19 cellular contexts compared by ENCODE assay signal in the genomic region with DNA sequence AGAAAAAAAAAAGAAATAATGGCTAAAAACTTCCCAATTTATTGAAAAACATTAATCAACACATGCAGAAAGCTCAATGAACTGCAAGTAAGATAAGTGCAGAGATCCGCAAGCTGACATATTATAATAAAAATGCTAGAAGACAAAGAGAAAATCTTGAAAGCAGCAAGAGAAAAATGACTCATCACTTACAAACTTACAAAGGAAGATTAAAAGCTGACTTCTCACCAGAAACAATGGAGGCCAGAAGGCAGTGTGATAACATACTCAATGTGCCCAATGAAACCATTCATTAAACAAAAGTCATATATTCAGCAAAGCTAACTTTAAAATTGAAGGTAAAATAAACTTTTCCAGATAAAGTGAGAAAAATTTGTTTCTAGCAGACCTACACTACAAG. TPM values are rescaled to one million over a fixed set of nuclear protein-coding genes. Genes with fewer than 3 reads are reported as not detected.
DNase-seq lines count a peak whose midpoint lies in the region; TF ChIP-seq lines count a peak whose summit lies in the region.
"Had no signal": no experiment of that assay in that cellular context is flagged by ENCODE, and none has a peak within 500 bp of the region (broad histone marks: within the 10 kb centered on the region; RNA-seq: fewer than 3 reads in every experiment).

No MANE protein-coding gene starts in this region.

- no peak for TF ChIP-seq POLR2A in transverse colon (IDR thresholded peaks at IDR 0.05)

- WGBS in transverse colon (ENCODE audit: low coverage in 1 of 2), 2 donors: 89 to 100% methylated on average over 1 of the region's 1 CpG

- intact Hi-C loops in transverse colon (cut with DNase I; ENCODE audit: low total_unique reads): no loop called here

- in situ Hi-C loops in transverse colon (cut with MboI; ENCODE audit: low pct_ligation_motif_present in 1 of 4, low pct_unique_long_range_greater_than_20kb in 1 of 4, low sequenced_read_pairs in 3 of 4): no loop called here

- H3K36me3 ChIP-seq in transverse colon: no peaks in the 10 kb centered on the region
- H3K36me3 ChIP-seq: Peyer's patch had no signal

- no peak overlapping the region for H3K27ac ChIP-seq in transverse colon
- H3K27ac ChIP-seq: Peyer's patch had no signal

- H3K4me3 ChIP-seq in transverse colon: no peak overlapping the region
- H3K4me3 ChIP-seq: Peyer's patch had no signal

- no peaks in the 10 kb centered on the region for H3K9me3 ChIP-seq in transverse colon
- H3K9me3 ChIP-seq: Peyer's patch had no signal

- TF ChIP-seq CTCF in transverse colon (IDR thresholded peaks at IDR 0.05): no peak

- H3K27me3 ChIP-seq in transverse colon: no peaks in the 10 kb centered on the region
- H3K27me3 ChIP-seq: Peyer's patch had no signal

- H3K4me1 ChIP-seq in transverse colon: no peaks in the 10 kb centered on the region
- H3K4me1 ChIP-seq: Peyer's patch had no signal

- no peak for TF ChIP-seq EP300 in transverse colon (IDR thresholded peaks at IDR 0.05; ENCODE audit: low read depth)

- DNase-seq in EL (peak; percentile 0), RKO (ENCODE audit: low spot score) (peak; percentile 28), dermis blood vessel endothelial cell (peak; percentile 37), kidney glomerular epithelial cell (lab: John Stamatoyannopoulos, UW) (peak; percentile 14), transverse colon (no peak), DMS153 (lab: John Stamatoyannopoulos, UW) (no peak), Kasumi-1 (lab: John Stamatoyannopoulos, UW) (no peak)
- DNase-seq: CD8-positive, alpha-beta T cell; DMS79 treated with DMSO at 0.1 percent for 48 hours; GF-D8; HFFc6; KG1; NCI-H1105; NCI-H1694; NCI-H2107; NCI-H2227 treated with DMSO at 0.1 percent for 48 hours; NCI-H524 treated with DMSO at 0.1 percent for 48 hours; Peyer's patch; SHP77 treated with DMSO at 0.1 percent for 48 hours had no signal

RNA-seq across cellular contexts. Expression of gene BRWD3, which starts 7.3 kb away (rescaled TPM):
- total RNA-seq in dermis blood vessel endothelial cell (15.1 and 23.4 TPM in 2 replicates), transverse colon (100 to 1,000 TPM in 1 of 4 donors, 10 to 100 TPM in 3; 21.6 to 134 (median 26.4) TPM)

Comparison
In these comparisons a context has a peak if more than half of its experiments do, and no peak if none do; other contexts are left out.
1. DNase-seq: peak in EL (single experiment), RKO (single experiment), dermis blood vessel endothelial cell (single experiment) and kidney glomerular epithelial cell (single experiment); none in transverse colon (single experiment), DMS153 (single experiment) and Kasumi-1 (0 of 2).